In genomic region chr5:29715167-29715566, GRCh38 we compare ENCODE assay signal across 26 cellular contexts.
"Had no signal": no experiment of that assay in that cellular context is flagged by ENCODE, and none has a peak within 500 bp of the region (broad histone marks: within the 10 kb centered on the region; RNA-seq: fewer than 3 reads in every experiment).

No MANE protein-coding gene starts in this region.

- H3K4me3 ChIP-seq: stomach, suprapubic skin, testis, thoracic aorta, thyroid gland, tibial artery, transverse colon, upper lobe of left lung, upper lobe of right lung, uterus, vagina had no signal

- H3K9me3 ChIP-seq: suprapubic skin, testis, thoracic aorta, thyroid gland, tibial artery, upper lobe of right lung, uterus, vagina had no signal

- ATAC-seq: stimulated activated effector memory CD8-positive, alpha-beta T cell treated with anti-CD3 and anti-CD28 coated beads, Interleukin-12 subunit alpha, Interleukin-12 subunit beta, amount 100 ng/mL, for 72 hours; stimulated activated memory B cell treated with anti-CD40 and anti-IgM and Interleukin-4, amounts not matched to agents 10 μg/mL and 1 μg/mL and 100 μg/mL, for 72 hours; stimulated activated naive B cell treated with anti-CD40 and anti-IgM and Interleukin-4, amounts not matched to agents 10 μg/mL and 1 μg/mL and 100 μg/mL, for 72 hours; stimulated activated naive CD8-positive, alpha-beta T cell treated with anti-CD3 and anti-CD28 coated beads, Interleukin-15, amount 100 ng/mL, for 72 hours; stimulated activated naive CD8-positive, alpha-beta T cell treated with anti-CD3 and anti-CD28 coated beads, Interleukin-15, Interleukin-2, amounts not matched to agents 100 U/mL and 50 U/mL, for 24 hours; upper lobe of right lung had no signal

- H3K36me3 ChIP-seq: stomach, suprapubic skin, thoracic aorta, thyroid gland, tibial artery, transverse colon, upper lobe of left lung, upper lobe of right lung, uterus, vagina had no signal

- H3K27me3 ChIP-seq: stomach, suprapubic skin, testis, thyroid gland, tibial artery, transverse colon, upper lobe of left lung, upper lobe of right lung, uterus, vagina had no signal

- H3K27ac ChIP-seq: stomach, suprapubic skin, thoracic aorta, thyroid gland, tibial artery, transverse colon, upper lobe of left lung, upper lobe of right lung, uterus, vagina had no signal

- H3K4me1 ChIP-seq: stomach, suprapubic skin, testis, thyroid gland, tibial artery, transverse colon, upper lobe of left lung, upper lobe of right lung, uterus, vagina had no signal

- FAIRE-seq: urothelium cell line had no signal

- DNase-seq: stimulated activated CD4-positive, alpha-beta T cell treated with anti-CD3 and anti-CD28 coated beads, Interleukin-2, amount 100 ng/mL, for 48 hours; stimulated activated CD4-positive, alpha-beta T cell treated with anti-CD3 and anti-CD28 coated beads, Interleukin-4, amount 100 ng/mL, for 1 hour; stimulated activated CD4-positive, alpha-beta T cell treated with anti-CD3 and anti-CD28 coated beads, Interleukin-4, amount 100 ng/mL, for 24 hours; stimulated activated CD4-positive, alpha-beta T cell treated with anti-CD3 and anti-CD28 coated beads, Interleukin-4, amount 100 ng/mL, for 4 hours; stimulated activated CD8-positive, alpha-beta memory T cell treated with anti-CD3 and anti-CD28 coated beads, Interleukin-4, amount 100 ng/mL, for 48 hours; stimulated activated naive B cell treated with anti-CD40 and anti-IgM and Interleukin-4, amounts not matched to agents 10 μg/mL and 1 μg/mL and 100 μg/mL, for 72 hours; stimulated activated naive CD4-positive, alpha-beta T cell; stimulated activated naive CD4-positive, alpha-beta T cell treated with Interleukin-2 at 50 U/mL for 16 hours; stimulated activated naive CD8-positive, alpha-beta T cell treated with anti-CD3 and anti-CD28 coated beads, Interleukin-15, amount 100 ng/mL, for 72 hours; stimulated activated naive CD8-positive, alpha-beta T cell treated with anti-CD3 and anti-CD28 coated beads, Interleukin-15, Interleukin-2, amounts not matched to agents 100 U/mL and 50 U/mL, for 24 hours; stomach; substantia nigra; testis; thyroid gland; tibial artery; transverse colon; trophoblast cell; upper lobe of left lung; upper lobe of right lung; uterus had no signal
